ENCODE assay signal across 8 cellular contexts in genomic region chr2:69724540-69725159, GRCh38. TPM values are rescaled to one million over a fixed set of nuclear protein-coding genes. Genes with fewer than 3 reads are reported as not detected.
DNase-seq lines count a peak whose midpoint lies in the region; ATAC-seq lines count a peak whose summit lies in the region.

No MANE protein-coding gene starts in this region.

- in situ Hi-C loops in Caki2 (cut with HindIII; ENCODE audit: low pct_unique_long_range_greater_than_20kb, low sequenced_read_pairs) = no loop called here

- peak; percentile 85 to 91 for ATAC-seq in right cardiac atrium
- no peak for ATAC-seq in HG03159 (IDR thresholded peaks at IDR 0.05; ENCODE audit: unreplicated experiment)

- DNase-seq in Caki2 (ENCODE audit: low read depth) (peak; percentile 78), HCEC 1CT (peak; percentile 64), NCI-H146 treated with DMSO at 0.1 percent for 48 hours (lab: John Stamatoyannopoulos, UW; ENCODE audit: unreplicated experiment) (peak; percentile 78), T-helper 2 cell (peak; percentile 63 to 81 (median 74)), anterior cingulate cortex (lab: John Stamatoyannopoulos, UW) (peak in 57 of 58 donors; percentile 4 to 93 (median 70)), right cardiac atrium (peak; percentile 79 to 95 (median 87)), retina (peak; percentile 87)

- H3K9me3 ChIP-seq in right cardiac atrium (ENCODE audit: control insufficient read depth, low read length) = no peaks in the 10 kb centered on the region

- peak overlapping the region; percentile 44 for H3K4me3 ChIP-seq in right cardiac atrium (ENCODE audit: low read length)

- H3K4me1 ChIP-seq in right cardiac atrium (ENCODE audit: control insufficient read depth, insufficient read depth, low read length) = no peaks in the 10 kb centered on the region

- 2% methylated on average over 13 of the region's 13 CpGs for WGBS in right cardiac atrium

- no peaks in the 10 kb centered on the region for H3K27me3 ChIP-seq in right cardiac atrium (ENCODE audit: control insufficient read depth, insufficient read depth)

- intact Hi-C loops in right cardiac atrium (cut with DNase I) = loop anchor here (1.0 to 5.0 kb wide), 3 partner anchors 92 to 93 kb away; no protein-coding TSS in a partner anchor

- H3K27ac ChIP-seq in right cardiac atrium (ENCODE audit: low read length) = no peak overlapping the region

RNA-seq across cellular contexts. Expression of gene ANXA4, which starts 17.3 kb away (rescaled TPM):
- 309 and 330 TPM in 2 replicates for total RNA-seq in Caki2 (2014; rRNA removed; shearing (Covaris generic); ENCODE audit: low replicate concordance)
- 10 to 100 TPM; 27.1 to 43.7 (median 33.9) TPM for total RNA-seq in right cardiac atrium
- polyA plus RNA-seq in right cardiac atrium = 15.4 TPM
